Comparison of ENCODE assay signal across 14 cellular contexts in the genomic region with DNA sequence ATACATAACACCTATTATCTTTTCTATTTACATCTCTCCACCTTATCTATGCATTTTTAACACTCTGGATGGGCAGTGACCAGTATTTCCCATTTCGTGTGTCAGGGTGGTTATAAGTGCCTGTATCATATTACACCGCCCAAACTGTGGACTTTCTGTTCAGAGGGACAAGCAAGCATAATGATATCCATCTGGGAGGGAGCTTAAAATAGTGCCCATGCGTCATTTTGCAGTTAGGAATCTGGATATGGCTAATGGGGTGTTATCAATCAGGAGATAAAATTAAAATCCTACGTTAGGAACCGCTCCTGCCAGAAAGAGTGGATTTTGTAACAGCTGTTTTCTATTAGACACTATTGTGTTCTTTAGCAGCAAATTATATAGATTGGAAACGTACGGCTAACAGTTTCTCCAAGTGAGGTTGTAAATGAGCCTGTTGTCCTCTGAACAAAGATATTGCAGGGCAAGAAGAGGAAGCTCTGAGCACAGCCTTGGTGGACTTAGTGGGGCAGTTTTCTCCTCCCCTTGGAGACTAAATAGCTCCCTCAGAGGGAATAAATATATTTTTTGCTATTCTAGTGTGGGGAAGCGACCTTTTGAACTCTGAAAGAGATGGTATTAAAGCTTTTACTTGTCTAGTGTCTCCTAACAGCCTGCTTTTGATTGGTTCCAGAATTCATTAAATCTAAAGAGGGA.
A peak's percentile ranks its signal among the peaks of the same experiment; 100 is the strongest.
DNase-seq lines count a peak whose midpoint lies in the region; ATAC-seq and TF ChIP-seq lines count a peak whose summit lies in the region.
"Had no signal": no experiment of that assay in that cellular context is flagged by ENCODE, and none has a peak within 500 bp of the region (broad histone marks: within the 10 kb centered on the region; RNA-seq: fewer than 3 reads in every experiment).

No MANE protein-coding gene starts in this region.

- H3K36me3 ChIP-seq in osteoblast (ENCODE audit: insufficient read depth, low read length) (no peaks in the 10 kb centered on the region), ascending aorta (no peaks in the 10 kb centered on the region)
- H3K36me3 ChIP-seq: HAP-1 had no signal

- H3K79me2 ChIP-seq in osteoblast (ENCODE audit: insufficient read depth, low read length) = no peaks in the 10 kb centered on the region

- H3K4me3 ChIP-seq in osteoblast (ENCODE audit: insufficient read depth, low read length) (peak overlapping the region; percentile 1), ascending aorta (no peak overlapping the region)
- H3K4me3 ChIP-seq: HAP-1 had no signal

- H3K27ac ChIP-seq in osteoblast (ENCODE audit: low read depth, low read length) (peak overlapping the region; percentile 52), ascending aorta (no peak overlapping the region)

- no peaks in the 10 kb centered on the region for H4K20me1 ChIP-seq in osteoblast (ENCODE audit: insufficient read depth, low read length)

- peak overlapping the region; percentile 13 for H2AFZ ChIP-seq in osteoblast (ENCODE audit: low read length)

- H3K4me2 ChIP-seq in osteoblast (ENCODE audit: insufficient read depth, low read length) = peak overlapping the region; percentile 54

- peaks cover 34% of the 10 kb centered on the region for H3K4me1 ChIP-seq in osteoblast (ENCODE audit: insufficient read depth, low read length)
- no peaks in the 10 kb centered on the region for H3K4me1 ChIP-seq in ascending aorta
- H3K4me1 ChIP-seq: HAP-1 had no signal

- no peak for ATAC-seq in HG03439 (IDR thresholded peaks at IDR 0.05; ENCODE audit: unreplicated experiment)
- ATAC-seq: natural killer cell treated with Interleukin-12 subunit alpha and Interleukin-12 subunit beta and Interleukin-15 and Interleukin-18, amount 100 ng/mL, for 72 hours; Right ventricle myocardium inferior had no signal

- H3K9me3 ChIP-seq in osteoblast (ENCODE audit: low read depth, low read length) = no peaks in the 10 kb centered on the region
- H3K9me3 ChIP-seq in ascending aorta = no peaks in the 10 kb centered on the region
- H3K9me3 ChIP-seq: HAP-1 had no signal

- DNase-seq in EL = peak; percentile 62
- DNase-seq in NCI-H1694 treated with DMSO at 0.1 percent for 48 hours (lab: John Stamatoyannopoulos, UW) = peak; percentile 45
- DNase-seq in cerebellar cortex (ENCODE audit: low spot score) = peak; percentile 8
- no peak for DNase-seq in osteoblast (ENCODE audit: insufficient read length, low spot score, missing footprints)
- no peak for DNase-seq in central memory CD4-positive, alpha-beta T cell
- DNase-seq in ascending aorta (ENCODE audit: low spot score in 2 of 2) = no peak
- DNase-seq: activated CD4-positive, CD25-positive, alpha-beta regulatory T cell; effector CD8-positive, alpha-beta T cell; NCI-H1105; stimulated activated naive CD4-positive, alpha-beta T cell treated with Interleukin-2 at 50 U/mL for 16 hours had no signal

- H3K27me3 ChIP-seq in osteoblast (ENCODE audit: insufficient read depth, low read length) (no peaks in the 10 kb centered on the region), ascending aorta (no peaks in the 10 kb centered on the region)

- intact Hi-C loops in ascending aorta (cut with DNase I) = no loop called here

- TF ChIP-seq CTCF in osteoblast (IDR thresholded peaks at IDR 0.05; ENCODE audit: extremely low read depth, low read depth, low read length) (no peak), ascending aorta (IDR thresholded peaks at IDR 0.05) (no peak)

Comparison
In these comparisons a context has a peak if more than half of its experiments do, and no peak if none do; other contexts are left out.
1. DNase-seq: peak in EL (single experiment), NCI-H1694 treated with DMSO at 0.1 percent for 48 hours (single experiment) and cerebellar cortex (single experiment); none in osteoblast (single experiment), central memory CD4-positive, alpha-beta T cell (single experiment) and ascending aorta (0 of 2).